ENCODE assay signal across 24 cellular contexts in the genomic region with DNA sequence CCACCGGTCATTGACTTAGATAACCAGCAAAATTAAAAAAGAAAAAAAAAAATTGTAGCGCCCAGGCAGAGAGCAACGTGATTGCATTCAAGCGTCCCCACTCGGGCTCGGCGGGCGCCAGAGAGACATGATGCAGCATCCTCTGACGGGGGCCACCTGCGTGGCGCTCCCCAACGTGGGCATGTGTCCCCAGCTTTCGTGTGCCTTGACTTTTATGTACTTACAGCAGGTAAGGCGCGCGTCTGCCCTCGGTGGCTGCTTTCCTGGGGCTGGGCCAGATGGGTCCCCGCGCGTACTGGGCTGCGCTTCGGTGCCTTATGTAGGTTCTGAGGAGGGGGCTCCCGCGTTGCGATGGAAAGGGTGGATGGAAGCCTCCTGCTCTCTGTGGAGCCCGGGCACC. TPM values are rescaled to one million over a fixed set of nuclear protein-coding genes. Genes with fewer than 3 reads are reported as not detected.
A peak's percentile ranks its signal among the peaks of the same experiment; 100 is the strongest.
DNase-seq lines count a peak whose midpoint lies in the region; ATAC-seq and TF ChIP-seq lines count a peak whose summit lies in the region.
"Had no signal": no experiment of that assay in that cellular context is flagged by ENCODE, and none has a peak within 500 bp of the region (broad histone marks: within the 10 kb centered on the region; RNA-seq: fewer than 3 reads in every experiment).

No MANE protein-coding gene starts in this region.

- H3K27me3 ChIP-seq in heart left ventricle (peaks cover 0 to 38% (median 3%) of the 10 kb centered on the region in 9 donors), skeletal muscle tissue (ENCODE audit: control insufficient read depth in 3 of 3, insufficient read depth in 3 of 3, low read length in 3 of 3) (peaks cover 0 to 12% (median 0%) of the 10 kb centered on the region in 3 donors)

- intact Hi-C loops in heart left ventricle (cut with DNase I), result loop anchor here in 1 of 10 donors (10.0 kb wide), 1 partner anchor 59 kb away; no protein-coding TSS in a partner anchor
- intact Hi-C loops in cardiac septum (cut with DNase I), result no loop called here
- intact Hi-C loops in MCF 10A (cut with micrococcal nuclease), result no loop called here
- intact Hi-C loops in left colon (cut with DNase I, micrococcal nuclease), result no loop called here

- 1 to 2% (median 1%) methylated on average over 24 to 26 of the region's 26 CpGs for WGBS in heart left ventricle, 4 donors
- WGBS in mesodermal cell (ENCODE audit: insufficient coverage in 2 of 2), 2 experiments, result 0% methylated on average over 17 to 25 of the region's 26 CpGs

- H3K4me1 ChIP-seq in heart left ventricle (peaks cover 0 to 16% (median 0%) of the 10 kb centered on the region in 12 donors), mesodermal cell (ENCODE audit: control insufficient read depth, insufficient read depth, low read length, poor library complexity, severe bottlenecking) (no peaks in the 10 kb centered on the region), skeletal muscle tissue (ENCODE audit: control insufficient read depth in 3 of 3, insufficient read depth in 3 of 3, low read length in 3 of 3) (peaks cover 0 to 12% (median 7%) of the 10 kb centered on the region in 3 donors)
- H3K4me1 ChIP-seq: uterus had no signal

- peak overlapping the region in 2 of 3 donors; percentile 19 to 63 for H3K9ac ChIP-seq in skeletal muscle tissue (ENCODE audit: low read depth in 1 of 3, low read length in 3 of 3)

- TF ChIP-seq CTCF in heart left ventricle (IDR thresholded peaks at IDR 0.05), result no peak
- TF ChIP-seq CTCF in glutamatergic neuron (IDR thresholded peaks at IDR 0.05; ENCODE audit: partially characterized antibody, unreplicated experiment), result no peak
- TF ChIP-seq CTCF in MCF 10A (IDR thresholded peaks at IDR 0.05; ENCODE audit: unreplicated experiment), result no peak

- peak overlapping the region in 10 of 12 donors; percentile 19 to 56 (median 44) for H3K4me3 ChIP-seq in heart left ventricle
- H3K4me3 ChIP-seq in mesodermal cell (ENCODE audit: extremely low read depth, insufficient read depth, low read length, poor library complexity, severe bottlenecking), result peak overlapping the region; percentile 35
- H3K4me3 ChIP-seq in skeletal muscle tissue (ENCODE audit: low read length in 3 of 3), result peak overlapping the region in 2 of 3 donors; percentile 49 to 65
- H3K4me3 ChIP-seq: mucosa of descending colon, uterus had no signal

- CTCF ChIA-PET in MCF 10A (lab: Yijun Ruan, JAX), result no interaction called here
- CTCF ChIA-PET in HEK293T (lab: Yijun Ruan, JAX), result no interaction called here

- DNase-seq in heart left ventricle (peak in 2 of 5 donors; percentile 24 to 49), cardiac septum (ENCODE audit: low spot score) (no peak), glutamatergic neuron (peak; percentile 21), MCF 10A (ENCODE audit: unreplicated experiment) (no peak), left colon (no peak), HEK293T (ENCODE audit: extremely low spot score) (no peak)
- DNase-seq: activated CD4-positive, alpha-beta T cell treated with anti-CD3 and anti-CD28 coated beads, Interleukin-2, amount 10 ng/mL, durations not matched to agents 7 days and 5 days; amniotic stem cell; CD4-positive, alpha-beta memory T cell; effector memory CD8-positive, alpha-beta T cell; HCEC 1CT; Karpas-422; mucosa of descending colon; NCI-H1105 treated with DMSO at 0.1 percent for 48 hours; NCI-H2171; RPMI8226; small intestine; stimulated activated CD4-positive, alpha-beta T cell treated with anti-CD3 and anti-CD28 coated beads, Interleukin-4, amount 100 ng/mL, for 1 hour; uterus had no signal

- peaks cover 14% of the 10 kb centered on the region for H3K4me1 Mint-ChIP-seq in glutamatergic neuron (ENCODE audit: low read depth, unreplicated experiment)
- H3K4me1 Mint-ChIP-seq in MCF 10A (ENCODE audit: insufficient read depth, unreplicated experiment), result no peaks in the 10 kb centered on the region
- H3K4me1 Mint-ChIP-seq: activated CD4-positive, alpha-beta T cell treated with anti-CD3 and anti-CD28 coated beads, Interleukin-2, amount 10 ng/mL, durations not matched to agents 7 days and 5 days had no signal

- peaks cover 10% of the 10 kb centered on the region for H3K9me3 Mint-ChIP-seq in glutamatergic neuron (ENCODE audit: unreplicated experiment)
- peaks cover 38% of the 10 kb centered on the region for H3K9me3 Mint-ChIP-seq in MCF 10A (ENCODE audit: unreplicated experiment)

- no peak for TF ChIP-seq POLR2A in heart left ventricle (IDR thresholded peaks at IDR 0.05)

- H3K36me3 Mint-ChIP-seq in glutamatergic neuron (ENCODE audit: unreplicated experiment) (peaks cover 5% of the 10 kb centered on the region), MCF 10A (ENCODE audit: insufficient read depth, unreplicated experiment) (no peaks in the 10 kb centered on the region)
- H3K36me3 Mint-ChIP-seq: CD4-positive, alpha-beta memory T cell had no signal

- H3K4me3 Mint-ChIP-seq in glutamatergic neuron (ENCODE audit: unreplicated experiment) (peak overlapping the region; percentile 94), MCF 10A (ENCODE audit: unreplicated experiment) (no peak overlapping the region)
- H3K4me3 Mint-ChIP-seq: activated CD4-positive, alpha-beta T cell treated with anti-CD3 and anti-CD28 coated beads, Interleukin-2, amount 10 ng/mL, durations not matched to agents 7 days and 5 days; effector memory CD8-positive, alpha-beta T cell had no signal

- H3K9me3 ChIP-seq in heart left ventricle, result no peaks in the 10 kb centered on the region
- H3K9me3 ChIP-seq in mesodermal cell (ENCODE audit: control insufficient read depth, low read length), result no peaks in the 10 kb centered on the region
- H3K9me3 ChIP-seq in skeletal muscle tissue (ENCODE audit: control insufficient read depth in 3 of 3, low read length in 3 of 3), result no peaks in the 10 kb centered on the region
- H3K9me3 ChIP-seq: mucosa of descending colon, uterus had no signal

- no peaks in the 10 kb centered on the region for H3K36me3 ChIP-seq in heart left ventricle
- no peaks in the 10 kb centered on the region for H3K36me3 ChIP-seq in mesodermal cell (ENCODE audit: control insufficient read depth, insufficient read depth, low read length)
- no peaks in the 10 kb centered on the region for H3K36me3 ChIP-seq in skeletal muscle tissue (ENCODE audit: control insufficient read depth in 3 of 3, insufficient read depth in 3 of 3, low read length in 3 of 3)
- H3K36me3 ChIP-seq: uterus had no signal

- POLR2A ChIA-PET in MCF 10A (lab: Yijun Ruan, JAX), result no interaction called here
- POLR2A ChIA-PET in HEK293T (lab: Yijun Ruan, JAX), result no interaction called here

- BruUV-seq in MCF 10A (replicated peaks; lab: Mats Ljungman, UMichigan), result no TSS peak

- H3K27ac ChIP-seq in heart left ventricle (no peak overlapping the region), mesodermal cell (ENCODE audit: low read depth, low read length, severe bottlenecking) (no peak overlapping the region), skeletal muscle tissue (ENCODE audit: low read depth, low read length) (no peak overlapping the region)
- H3K27ac ChIP-seq: uterus had no signal

- ATAC-seq in heart left ventricle (peak in 2 of 4 donors; percentile 18 to 20), left colon (no peak)
- ATAC-seq: effector memory CD8-positive, alpha-beta T cell; left lobe of liver; mucosa of descending colon had no signal

- H3K27me3 Mint-ChIP-seq in glutamatergic neuron (ENCODE audit: unreplicated experiment), result peaks cover 2% of the 10 kb centered on the region
- no peaks in the 10 kb centered on the region for H3K27me3 Mint-ChIP-seq in MCF 10A (ENCODE audit: insufficient read depth, unreplicated experiment)

- H3K27ac Mint-ChIP-seq in glutamatergic neuron (ENCODE audit: unreplicated experiment), result peak overlapping the region; percentile 90
- no peak overlapping the region for H3K27ac Mint-ChIP-seq in MCF 10A (ENCODE audit: low read depth, unreplicated experiment)
- H3K27ac Mint-ChIP-seq: activated CD4-positive, alpha-beta T cell treated with anti-CD3 and anti-CD28 coated beads, Interleukin-2, amount 10 ng/mL, durations not matched to agents 7 days and 5 days; CD4-positive, alpha-beta memory T cell; effector memory CD8-positive, alpha-beta T cell had no signal

TF ChIP-seq in HEK293T, 16 proteins besides CTCF, POLR2A, EP300 and RAD21:
- TF ChIP-seq FOXK2 (IDR thresholded peaks at IDR 0.05), result no peak
- no peak for TF ChIP-seq TARDBP (IDR thresholded peaks at IDR 0.05)
- TF ChIP-seq ZNF384 (IDR thresholded peaks at IDR 0.05), result no peak
- TF ChIP-seq SP1 (IDR thresholded peaks at IDR 0.05), result no peak
- TF ChIP-seq NFRKB (IDR thresholded peaks at IDR 0.05), result no peak
- no peak for TF ChIP-seq LEF1 (IDR thresholded peaks at IDR 0.05; ENCODE audit: borderline replicate concordance)
- no peak for TF ChIP-seq CTBP1 (IDR thresholded peaks at IDR 0.05; ENCODE audit: borderline replicate concordance)
- no peak for TF ChIP-seq L3MBTL2 (conservative IDR thresholded peaks at IDR 0.05)

RNA-seq across cellular contexts. Expression of a gene that starts 28.4 kb away (rescaled TPM):
- total RNA-seq in heart left ventricle (10 to 100 TPM; 36.9 to 68.1 (median 49.5) TPM), cardiac septum (27.1 TPM), glutamatergic neuron (ENCODE audit: unreplicated experiment) (30.5 TPM), skeletal muscle tissue (26.1 TPM), MCF 10A (2022) (not detected in 2 replicates), left colon (10 to 100 TPM in 1 of 2 donors, 1 to 10 TPM in 1; 9.2 to 11.2 TPM)
- polyA plus RNA-seq in heart left ventricle, result 10 to 100 TPM; 13.4 to 15.5 TPM
- polyA plus RNA-seq in mesodermal cell (2013, experiment 1 of 2), result 1.8 TPM
- 1.4 TPM for polyA plus RNA-seq in mesodermal cell (2013, experiment 2 of 2)
- total RNA-seq: activated CD4-positive, alpha-beta T cell treated with anti-CD3 and anti-CD28 coated beads, Interleukin-2, amount 10 ng/mL, durations not matched to agents 7 days and 5 days; CD4-positive, alpha-beta memory T cell; fibroblast of lung; left lobe of liver; osteoblast had no signal
- polyA plus RNA-seq: CD4-positive, alpha-beta memory T cell; fibroblast of lung had no signal

Comparison
In these comparisons a context has a peak if more than half of its experiments do, and no peak if none do; other contexts are left out.
1. RNA of a gene that starts 28.4 kb away (total RNA-seq): 36.9 to 68.1 TPM in heart left ventricle, 30.5 TPM in glutamatergic neuron (single experiment), 27.1 TPM in cardiac septum (single experiment), 26.1 TPM in skeletal muscle tissue (single experiment) and 9.2 to 11.2 TPM in left colon; not detected in MCF 10A; every median in the first group is over 10 times any median in the second.
2. Peak in every context shown above with its lines, with median percentiles within 50 percentile points of each other: H3K4me3 ChIP-seq.